ENCODE assay signal across 1 cellular context in the genomic region with DNA sequence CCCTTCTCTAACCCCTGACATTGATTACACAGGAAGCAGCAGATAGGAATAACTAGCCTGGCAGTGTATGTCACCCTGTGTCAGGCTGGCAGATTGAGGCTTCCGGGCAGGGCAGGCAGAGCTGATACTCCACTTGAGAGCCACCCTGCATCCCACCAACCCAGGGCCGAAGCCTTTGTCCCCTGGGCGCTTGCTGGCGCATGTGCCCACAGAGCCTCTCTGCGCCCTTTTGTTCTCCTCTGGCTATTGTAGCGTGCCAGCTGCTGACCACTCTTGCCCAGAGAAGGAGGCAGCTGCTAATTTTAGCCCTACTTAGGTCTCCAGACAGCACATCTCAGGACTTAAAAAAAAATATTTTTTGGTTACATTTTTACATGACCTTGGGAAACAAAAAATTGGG.
TF ChIP-seq lines count a peak whose summit lies in the region.

No MANE protein-coding gene starts in this region.

TF ChIP-seq in SK-N-SH, 30 proteins besides CTCF, POLR2A, EP300 and RAD21 (continued from another document):
- TF ChIP-seq ZBTB33 (IDR thresholded peaks at IDR 0.05; ENCODE audit: borderline replicate concordance, low read depth), result no peak
- TF ChIP-seq FOSL2 (IDR thresholded peaks at IDR 0.05; ENCODE audit: borderline replicate concordance, low read depth), result no peak
- TF ChIP-seq GATA2 (CRISPR knock-in tag; IDR thresholded peaks at IDR 0.05), result no peak
- no peak for TF ChIP-seq CHD2 (IDR thresholded peaks at IDR 0.05; ENCODE audit: low read length, partially characterized antibody)
- TF ChIP-seq JUND (IDR thresholded peaks at IDR 0.05), result no peak
- no peak for TF ChIP-seq MXI1 (IDR thresholded peaks at IDR 0.05; ENCODE audit: low read depth, low read length)
- TF ChIP-seq FOXJ3 (CRISPR knock-in tag; IDR thresholded peaks at IDR 0.05), result no peak
